ENCODE assay signal across 28 cellular contexts in genomic region chr15:41734079-41734478, GRCh38.
"Had no signal": no experiment of that assay in that cellular context is flagged by ENCODE, and none has a peak within 500 bp of the region (broad histone marks: within the 10 kb centered on the region; RNA-seq: fewer than 3 reads in every experiment).

No MANE protein-coding gene starts in this region.

- H3K9me3 ChIP-seq: heart right ventricle, lower lobe of right lung, mucosa of descending colon, stomach, suprapubic skin, transverse colon, uterus had no signal

- H3K4me3 Mint-ChIP-seq: activated naive CD4-positive, alpha-beta T cell treated with anti-CD3 and anti-CD28 coated beads for 36 hours; activated naive CD8-positive, alpha-beta T cell treated with anti-CD3 and anti-CD28 coated beads, Interleukin-2, amount 10 ng/mL, durations not matched to agents 7 days and 5 days; activated T-cell treated with anti-CD3 and anti-CD28 coated beads, Interleukin-2, amount 50 U/mL, for 72 hours; brain; stimulated activated memory B cell treated with anti-CD40 and anti-IgM and Interleukin-4, amounts not matched to agents 10 μg/mL and 1 μg/mL and 100 μg/mL, for 72 hours; T-cell; WTC11 had no signal

- H3K4me1 Mint-ChIP-seq: activated naive CD8-positive, alpha-beta T cell treated with anti-CD3 and anti-CD28 coated beads, Interleukin-2, amount 10 ng/mL, durations not matched to agents 7 days and 5 days; brain; WTC11 had no signal

- FAIRE-seq: colon had no signal

- H3K4me1 ChIP-seq: heart right ventricle, lower lobe of right lung, stomach, suprapubic skin, transverse colon, uterus had no signal

- H3K36me3 ChIP-seq: uterus had no signal

- DNase-seq: activated CD8-positive, alpha-beta memory T cell treated with anti-CD3 and anti-CD28 coated beads for 24 hours; activated CD8-positive, alpha-beta memory T cell treated with anti-CD3 and anti-CD28 coated beads, Interleukin-2, amount 50 U/mL, for 4 hours; activated effector memory CD4-positive, alpha-beta T cell treated with Interleukin-2 at 50 U/mL for 16 hours; activated naive CD4-positive, alpha-beta T cell treated with anti-CD3 and anti-CD28 coated beads for 36 hours; activated naive CD8-positive, alpha-beta T cell treated with anti-CD3 and anti-CD28 coated beads, Interleukin-2, amount 10 ng/mL, durations not matched to agents 7 days and 5 days; activated T-cell treated with anti-CD3 and anti-CD28 coated beads, Interleukin-2, amount 50 U/mL, for 72 hours; caudate nucleus; effector memory CD4-positive, alpha-beta T cell; foreskin fibroblast; heart right ventricle; lower lobe of right lung; mesendoderm; mucosa of descending colon; occipital lobe; posterior cingulate gyrus; stimulated activated CD4-positive, alpha-beta T cell treated with anti-CD3 and anti-CD28 coated beads, Interleukin-15, amount 100 ng/mL, for 24 hours; stomach; T-cell; transverse colon; uterus had no signal

- H3K4me2 ChIP-seq: smooth muscle cell had no signal

- H3K4me3 ChIP-seq: heart right ventricle, lower lobe of right lung, mucosa of descending colon, smooth muscle cell, stomach, suprapubic skin, transverse colon, uterus had no signal

- H3K27ac ChIP-seq: heart right ventricle, lower lobe of right lung, stomach, suprapubic skin, transverse colon, uterus had no signal

- ATAC-seq: activated T-cell treated with anti-CD3 and anti-CD28 coated beads, Interleukin-2, amount 50 U/mL, for 72 hours; heart right ventricle; left lobe of liver; mucosa of descending colon; sciatic nerve; stimulated activated memory B cell treated with anti-CD40 and anti-IgM and Interleukin-4, amounts not matched to agents 10 μg/mL and 1 μg/mL and 100 μg/mL, for 72 hours; T-cell; WTC11 had no signal

- H3K27me3 Mint-ChIP-seq: activated naive CD8-positive, alpha-beta T cell treated with anti-CD3 and anti-CD28 coated beads, Interleukin-2, amount 10 ng/mL, durations not matched to agents 7 days and 5 days; brain; stimulated activated memory B cell treated with anti-CD40 and anti-IgM and Interleukin-4, amounts not matched to agents 10 μg/mL and 1 μg/mL and 100 μg/mL, for 72 hours; T-cell had no signal

- H3K9me3 Mint-ChIP-seq: activated naive CD4-positive, alpha-beta T cell treated with anti-CD3 and anti-CD28 coated beads for 36 hours; activated naive CD8-positive, alpha-beta T cell treated with anti-CD3 and anti-CD28 coated beads, Interleukin-2, amount 10 ng/mL, durations not matched to agents 7 days and 5 days; activated T-cell treated with anti-CD3 and anti-CD28 coated beads, Interleukin-2, amount 50 U/mL, for 72 hours; brain; stimulated activated memory B cell treated with anti-CD40 and anti-IgM and Interleukin-4, amounts not matched to agents 10 μg/mL and 1 μg/mL and 100 μg/mL, for 72 hours; T-cell; WTC11 had no signal

- H3K27ac Mint-ChIP-seq: activated naive CD4-positive, alpha-beta T cell treated with anti-CD3 and anti-CD28 coated beads for 36 hours; activated naive CD8-positive, alpha-beta T cell treated with anti-CD3 and anti-CD28 coated beads, Interleukin-2, amount 10 ng/mL, durations not matched to agents 7 days and 5 days; activated T-cell treated with anti-CD3 and anti-CD28 coated beads, Interleukin-2, amount 50 U/mL, for 72 hours; brain; stimulated activated memory B cell treated with anti-CD40 and anti-IgM and Interleukin-4, amounts not matched to agents 10 μg/mL and 1 μg/mL and 100 μg/mL, for 72 hours; T-cell; WTC11 had no signal

- H3K27me3 ChIP-seq: heart right ventricle, stomach, suprapubic skin, transverse colon, uterus had no signal
